ENCODE assay signal across 28 cellular contexts in genomic region chr4:166308589-166308988, GRCh38.
"Had no signal": no experiment of that assay in that cellular context is flagged by ENCODE, and none has a peak within 500 bp of the region (broad histone marks: within the 10 kb centered on the region; RNA-seq: fewer than 3 reads in every experiment).

No MANE protein-coding gene starts in this region.

- H3K27ac ChIP-seq: brain microvascular endothelial cell, gastrocnemius medialis, hepatocyte, ovary, skin epidermis, testis, transverse colon had no signal

- ATAC-seq: gastrocnemius medialis; left cardiac atrium; left ventricle myocardium superior; sciatic nerve; stimulated activated naive CD8-positive, alpha-beta T cell treated with anti-CD3 and anti-CD28 coated beads, Interleukin-15, Interleukin-2, amounts not matched to agents 100 U/mL and 50 U/mL, for 24 hours had no signal

- H3K36me3 Mint-ChIP-seq: activated CD4-positive, alpha-beta memory T cell treated with anti-CD3 and anti-CD28 coated beads for 36 hours; naive B cell had no signal

- H3K4me3 ChIP-seq: gastrocnemius medialis, hepatocyte, ovary, skin epidermis, testis, transverse colon had no signal

- H3K27me3 ChIP-seq: brain microvascular endothelial cell, gastrocnemius medialis, hepatocyte, ovary, testis, transverse colon had no signal

- H3K36me3 ChIP-seq: brain microvascular endothelial cell, gastrocnemius medialis, ovary, transverse colon had no signal

- DNase-seq: activated CD4-positive, alpha-beta memory T cell treated with anti-CD3 and anti-CD28 coated beads for 36 hours; activated CD4-positive, alpha-beta T cell treated with anti-CD3 and anti-CD28 coated beads, Interleukin-2, amount 10 ng/mL, durations not matched to agents 24 days and 14 days; activated CD4-positive, CD25-positive, alpha-beta regulatory T cell treated with anti-CD3 and anti-CD28 coated beads, Interleukin-2, amount 50 U/mL, for 72 hours; activated CD8-positive, alpha-beta memory T cell treated with anti-CD3 and anti-CD28 coated beads, Interleukin-2, amount 50 U/mL, for 48 hours; activated gamma-delta T cell treated with Interleukin-2 at 50 U/mL for 16 hours; activated naive CD4-positive, alpha-beta T cell treated with anti-CD3 and anti-CD28 coated beads, Interleukin-2, amount 50 U/mL, for 16 hours; activated T-cell treated with anti-CD3 and anti-CD28 coated beads, Interleukin-2, amount 50 U/mL, for 24 hours; amniotic stem cell; brain microvascular endothelial cell; caudate nucleus; endodermal cell; gastrocnemius medialis; glutamatergic neuron; islet precursor cell; left cardiac atrium; left ventricle myocardium superior; naive B cell; ovary; stimulated activated CD4-positive, alpha-beta T cell treated with anti-CD3 and anti-CD28 coated beads, Interleukin-12 subunit alpha, Interleukin-12 subunit beta, amount 100 ng/mL, for 4 hours; stimulated activated CD4-positive, alpha-beta T cell treated with anti-CD3 and anti-CD28 coated beads, Interleukin-4, amount 100 ng/mL, for 1 hour; stimulated activated naive CD8-positive, alpha-beta T cell treated with anti-CD3 and anti-CD28 coated beads, Interleukin-15, Interleukin-2, amounts not matched to agents 100 U/mL and 50 U/mL, for 24 hours; T1000; testis; transverse colon had no signal

- H3K9me3 Mint-ChIP-seq: activated CD4-positive, alpha-beta T cell treated with anti-CD3 and anti-CD28 coated beads, Interleukin-2, amount 10 ng/mL, durations not matched to agents 24 days and 14 days had no signal

- H3K27me3 Mint-ChIP-seq: activated CD4-positive, alpha-beta memory T cell treated with anti-CD3 and anti-CD28 coated beads for 36 hours; activated CD4-positive, alpha-beta T cell treated with anti-CD3 and anti-CD28 coated beads, Interleukin-2, amount 10 ng/mL, durations not matched to agents 24 days and 14 days; activated T-cell treated with anti-CD3 and anti-CD28 coated beads, Interleukin-2, amount 50 U/mL, for 24 hours; naive B cell; progenitor cell of endocrine pancreas had no signal

- H3K9me3 ChIP-seq: gastrocnemius medialis, ovary, testis, transverse colon had no signal

- H3K4me1 ChIP-seq: gastrocnemius medialis, testis, transverse colon had no signal

- H3K27ac Mint-ChIP-seq: activated CD4-positive, alpha-beta memory T cell treated with anti-CD3 and anti-CD28 coated beads for 36 hours; activated CD4-positive, alpha-beta T cell treated with anti-CD3 and anti-CD28 coated beads, Interleukin-2, amount 10 ng/mL, durations not matched to agents 24 days and 14 days; activated T-cell treated with anti-CD3 and anti-CD28 coated beads, Interleukin-2, amount 50 U/mL, for 24 hours; endodermal cell; naive B cell; progenitor cell of endocrine pancreas had no signal

- H3K4me1 Mint-ChIP-seq: activated CD4-positive, alpha-beta T cell treated with anti-CD3 and anti-CD28 coated beads, Interleukin-2, amount 10 ng/mL, durations not matched to agents 24 days and 14 days; naive B cell had no signal

- H3K4me3 Mint-ChIP-seq: activated CD4-positive, alpha-beta memory T cell treated with anti-CD3 and anti-CD28 coated beads for 36 hours; activated CD4-positive, alpha-beta T cell treated with anti-CD3 and anti-CD28 coated beads, Interleukin-2, amount 10 ng/mL, durations not matched to agents 24 days and 14 days; activated T-cell treated with anti-CD3 and anti-CD28 coated beads, Interleukin-2, amount 50 U/mL, for 24 hours; endodermal cell; naive B cell had no signal
